8 cellular contexts compared by ENCODE assay signal in the genomic region with DNA sequence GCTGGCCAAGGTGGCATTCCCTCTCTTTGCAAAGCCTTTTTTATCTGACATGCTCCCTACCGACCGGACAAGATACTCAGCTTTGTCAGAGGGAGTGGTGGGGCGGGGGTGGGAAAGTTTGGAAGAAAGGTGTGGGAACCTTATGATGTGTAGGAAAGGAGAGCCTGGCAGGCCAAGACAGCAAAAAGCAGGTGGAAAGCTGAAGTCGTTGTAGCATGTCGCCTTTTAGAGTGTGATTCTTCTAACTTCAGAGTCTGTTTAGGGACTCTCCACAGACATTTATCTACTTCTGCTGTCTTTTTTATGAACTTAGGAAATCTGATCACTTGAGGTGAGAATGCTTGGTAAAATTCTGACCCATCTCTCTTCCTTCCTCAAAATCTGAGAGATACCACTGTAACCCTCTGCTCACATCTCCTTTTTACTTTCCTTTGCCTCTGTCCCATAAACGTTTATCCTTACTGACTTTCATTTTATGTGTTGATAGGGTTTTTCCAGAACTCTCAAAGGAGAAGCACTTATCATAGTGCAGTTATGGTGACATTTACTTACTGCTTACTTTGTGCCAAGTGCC. TPM values are rescaled to one million over a fixed set of nuclear protein-coding genes. Genes with fewer than 3 reads are reported as not detected.
DNase-seq lines count a peak whose midpoint lies in the region; ATAC-seq and TF ChIP-seq lines count a peak whose summit lies in the region.

No MANE protein-coding gene starts in this region.

- H3K9ac ChIP-seq in OCI-LY1 (ENCODE audit: low read length) = peak overlapping the region; percentile 20; the same call in 1 of the 2 replicates

- H3K9me3 Mint-ChIP-seq in naive thymus-derived CD4-positive, alpha-beta T cell = no peaks in the 10 kb centered on the region

- ATAC-seq in GM19023 (IDR thresholded peaks at IDR 0.05; ENCODE audit: unreplicated experiment) (peak; percentile 45), HG02840 (IDR thresholded peaks at IDR 0.05; ENCODE audit: low FRiP score, unreplicated experiment) (peak; percentile 38), GM18520 (IDR thresholded peaks at IDR 0.05; ENCODE audit: unreplicated experiment) (no peak)
- ATAC-seq in naive thymus-derived CD4-positive, alpha-beta T cell = peak; percentile 76

- CTCF ChIA-PET in naive thymus-derived CD4-positive, alpha-beta T cell (lab: Charles Lee) = interaction anchor here (0.6 kb wide), 1 partner anchor 214 kb away, joined by 3 read pairs; no protein-coding TSS in a partner anchor

- no peaks in the 10 kb centered on the region for H3K9me2 ChIP-seq in OCI-LY1 (ENCODE audit: low read depth, low read length)

- no peaks in the 10 kb centered on the region for H3K36me3 Mint-ChIP-seq in naive thymus-derived CD4-positive, alpha-beta T cell

- TF ChIP-seq CTCF in OCI-LY1 (IDR thresholded peaks at IDR 0.05; ENCODE audit: low read length) = no peak

- no peak overlapping the region for H2AFZ ChIP-seq in OCI-LY1 (ENCODE audit: low read length)

- H3K4me2 ChIP-seq in OCI-LY1 (ENCODE audit: low read length) = peak overlapping the region; percentile 64

- H3K4me1 ChIP-seq in OCI-LY1 (ENCODE audit: insufficient read depth, low read length, severe bottlenecking) = peaks cover 86% of the 10 kb centered on the region
- peaks cover 0 to 14% of the 10 kb centered on the region in 2 donors for H3K4me1 ChIP-seq in naive thymus-derived CD4-positive, alpha-beta T cell (ENCODE audit: control insufficient read depth in 2 of 2, insufficient read depth in 2 of 2, low read length in 2 of 2)

- peak overlapping the region in 3 of 9 donors; percentile 14 to 28 (median 16) for H3K27ac Mint-ChIP-seq in naive thymus-derived CD4-positive, alpha-beta T cell

- peaks cover 22 to 60% (median 44%) of the 10 kb centered on the region in 7 donors for H3K4me1 Mint-ChIP-seq in naive thymus-derived CD4-positive, alpha-beta T cell

- H3K27me3 Mint-ChIP-seq in naive thymus-derived CD4-positive, alpha-beta T cell = no peaks in the 10 kb centered on the region

- H3K9me3 ChIP-seq in OCI-LY1 (ENCODE audit: low read length) = no peaks in the 10 kb centered on the region
- H3K9me3 ChIP-seq in naive thymus-derived CD4-positive, alpha-beta T cell (ENCODE audit: control insufficient read depth in 2 of 3, low read length in 3 of 3) = no peaks in the 10 kb centered on the region

- POLR2A ChIA-PET in naive thymus-derived CD4-positive, alpha-beta T cell (lab: Charles Lee) = interaction anchor here (1.9 kb wide), 1 partner anchor 8 kb away, joined by 11 read pairs; a partner anchor contains a TSS

- no peaks in the 10 kb centered on the region for H3K27me3 ChIP-seq in OCI-LY1 (ENCODE audit: insufficient read depth, low read length)
- H3K27me3 ChIP-seq in naive thymus-derived CD4-positive, alpha-beta T cell (ENCODE audit: control insufficient read depth in 2 of 2, insufficient read depth in 2 of 2, low read length in 2 of 2) = no peaks in the 10 kb centered on the region

- intact Hi-C loops in naive thymus-derived CD4-positive, alpha-beta T cell (cut with micrococcal nuclease) = loop anchor here in 1 of 2 donors (1.0 kb wide), 2 partner anchors 7 to 12 kb away; no protein-coding TSS in a partner anchor

- no peaks in the 10 kb centered on the region for H3K36me3 ChIP-seq in OCI-LY1 (ENCODE audit: insufficient read depth, low read length)
- no peaks in the 10 kb centered on the region for H3K36me3 ChIP-seq in naive thymus-derived CD4-positive, alpha-beta T cell (ENCODE audit: control insufficient read depth in 2 of 3, insufficient read depth in 3 of 3, low read length in 3 of 3)

- H3K79me2 ChIP-seq in OCI-LY1 (ENCODE audit: insufficient read depth, low read length) = peaks cover 77% of the 10 kb centered on the region

- H4K20me1 ChIP-seq in OCI-LY1 (ENCODE audit: insufficient read depth, low read length) = no peaks in the 10 kb centered on the region

- H3K27ac ChIP-seq in OCI-LY1 (ENCODE audit: low read depth, low read length, poor library complexity, severe bottlenecking) = peak overlapping the region; percentile 80
- no peak overlapping the region for H3K27ac ChIP-seq in naive thymus-derived CD4-positive, alpha-beta T cell (ENCODE audit: low read depth, low read length)

- peak overlapping the region in 4 of 10 donors; percentile 16 to 42 (median 28) for H3K4me3 Mint-ChIP-seq in naive thymus-derived CD4-positive, alpha-beta T cell

- H3K4me3 ChIP-seq in OCI-LY1 (ENCODE audit: low read depth, low read length, poor library complexity, severe bottlenecking) = peak overlapping the region; percentile 41
- H3K4me3 ChIP-seq in naive thymus-derived CD4-positive, alpha-beta T cell (ENCODE audit: low read length) = no peak overlapping the region

- no peaks in the 10 kb centered on the region for H3F3A ChIP-seq in OCI-LY1 (ENCODE audit: insufficient read depth, low read length)

- no peak for DNase-seq in naive thymus-derived CD4-positive, alpha-beta T cell
- DNase-seq in HCEC 1CT = no peak
- no peak for DNase-seq in NCI-H2081 treated with DMSO at 0.1 percent for 48 hours (lab: John Stamatoyannopoulos, UW)
- DNase-seq in Ammon's horn (ENCODE audit: low spot score) = no peak

RNA-seq across cellular contexts. Expression of a gene that starts 8.2 kb away (rescaled TPM):
- 10 to 100 TPM; 17.3 to 41.2 (median 39.3) TPM for total RNA-seq in naive thymus-derived CD4-positive, alpha-beta T cell
- 1 to 10 TPM; 4.0 to 5.7 TPM for polyA plus RNA-seq in naive thymus-derived CD4-positive, alpha-beta T cell

RNA-seq across cellular contexts. Expression of a gene that starts 25.2 kb away (rescaled TPM):
- total RNA-seq in naive thymus-derived CD4-positive, alpha-beta T cell = 10 to 100 TPM; 17.4 to 44.9 (median 36.5) TPM
- 10 to 100 TPM; 11.3 to 23.2 TPM for polyA plus RNA-seq in naive thymus-derived CD4-positive, alpha-beta T cell

RNA-seq across cellular contexts. Expression of a gene that starts 47.2 kb away (rescaled TPM):
- 100 to 1,000 TPM in 1 of 5 experiments, 10 to 100 TPM in 1, not detected in 3; 71.5 to 223 TPM for total RNA-seq in naive thymus-derived CD4-positive, alpha-beta T cell
- 1 to 10 TPM in 1 of 2 donors, under 1 TPM in 1; 0.81 to 2.3 TPM for polyA plus RNA-seq in naive thymus-derived CD4-positive, alpha-beta T cell
